In genomic region chr16:24897522-24897921, GRCh38 we compare ENCODE assay signal across 5 cellular contexts. TPM values are rescaled to one million over a fixed set of nuclear protein-coding genes. Genes with fewer than 3 reads are reported as not detected.
"Had no signal": no experiment of that assay in that cellular context is flagged by ENCODE, and none has a peak within 500 bp of the region (broad histone marks: within the 10 kb centered on the region; RNA-seq: fewer than 3 reads in every experiment).

No MANE protein-coding gene starts in this region.

RNA-seq across cellular contexts. Expression of gene SLC5A11, which starts 51.8 kb away (rescaled TPM):
- total RNA-seq: Right ventricle myocardium inferior, Right ventricle myocardium superior, RPMI7951, SK-MEL-5 had no signal
- polyA plus RNA-seq: SK-N-SH had no signal
